11 cellular contexts compared by ENCODE assay signal in genomic region chr13:44433863-44434262, GRCh38.
DNase-seq lines count a peak whose midpoint lies in the region; ATAC-seq, FAIRE-seq and TF ChIP-seq lines count a peak whose summit lies in the region.
"Had no signal": no experiment of that assay in that cellular context is flagged by ENCODE, and none has a peak within 500 bp of the region (broad histone marks: within the 10 kb centered on the region; RNA-seq: fewer than 3 reads in every experiment).

No MANE protein-coding gene starts in this region.

- intact Hi-C loops in Calu3 (cut with micrococcal nuclease; ENCODE audit: unreplicated experiment): no loop called here

- H3K27ac Mint-ChIP-seq in Calu3 (ENCODE audit: unreplicated experiment) (no peak overlapping the region), astrocyte (ENCODE audit: unreplicated experiment) (peak overlapping the region; percentile 64)

- H3K4me1 Mint-ChIP-seq in Calu3 (ENCODE audit: low read depth, unreplicated experiment) (peaks cover 29% of the 10 kb centered on the region), astrocyte (ENCODE audit: low read depth, unreplicated experiment) (peaks cover 26% of the 10 kb centered on the region)

- ATAC-seq in HG03097 (IDR thresholded peaks at IDR 0.05; ENCODE audit: low FRiP score, unreplicated experiment): no peak
- ATAC-seq: pancreas had no signal

- H3K36me3 Mint-ChIP-seq in Calu3 (ENCODE audit: insufficient read depth, unreplicated experiment): peaks cover 50% of the 10 kb centered on the region
- H3K36me3 Mint-ChIP-seq in astrocyte (ENCODE audit: low read depth, unreplicated experiment): peaks cover 9% of the 10 kb centered on the region

- H3K4me2 ChIP-seq in astrocyte (ENCODE audit: low read length) (peak overlapping the region; percentile 82), hepatocyte (peak overlapping the region; percentile 75)

- H3K9me3 Mint-ChIP-seq in Calu3 (ENCODE audit: low read depth, unreplicated experiment) (no peaks in the 10 kb centered on the region), astrocyte (ENCODE audit: unreplicated experiment) (no peaks in the 10 kb centered on the region)

- no peak for TF ChIP-seq CTCF in Calu3 (IDR thresholded peaks at IDR 0.05; ENCODE audit: unreplicated experiment)
- TF ChIP-seq CTCF in astrocyte (IDR thresholded peaks at IDR 0.05; ENCODE audit: insufficient read depth, low read depth, low read length): no peak
- TF ChIP-seq CTCF in hepatocyte (IDR thresholded peaks at IDR 0.05; ENCODE audit: poor library complexity): no peak

- H3K27ac ChIP-seq in astrocyte (ENCODE audit: low read depth, low read length) (peak overlapping the region; percentile 11), hepatocyte (peak overlapping the region; percentile 80), rectal smooth muscle tissue (ENCODE audit: low read depth, low read length) (peak overlapping the region; percentile 81)
- H3K27ac ChIP-seq: SJCRH30 had no signal

- no peak overlapping the region for H2AFZ ChIP-seq in astrocyte (ENCODE audit: low read depth, low read length)
- no peak overlapping the region for H2AFZ ChIP-seq in hepatocyte

- CTCF ChIA-PET in Calu3 (lab: Charles Lee): no interaction called here

- FAIRE-seq in astrocyte (lab: Jason Lieb, UNC): peak; percentile 23
- FAIRE-seq: pancreas had no signal

- no peaks in the 10 kb centered on the region for H3K9me3 ChIP-seq in astrocyte (ENCODE audit: insufficient read depth, low read depth, low read length)
- no peaks in the 10 kb centered on the region for H3K9me3 ChIP-seq in hepatocyte (ENCODE audit: low read depth)
- H3K9me3 ChIP-seq: pancreas, SJCRH30 had no signal

- H4K20me1 ChIP-seq in astrocyte (ENCODE audit: insufficient read depth, low read length) (peaks cover 44% of the 10 kb centered on the region), hepatocyte (ENCODE audit: insufficient read depth, poor library complexity, severe bottlenecking) (peaks cover 17% of the 10 kb centered on the region)

- DNase-seq in Calu3: no peak
- DNase-seq in astrocyte (ENCODE audit: low read depth): no peak
- no peak for DNase-seq in hepatocyte (ENCODE audit: low spot score)
- DNase-seq in hippocampal formation (lab: John Stamatoyannopoulos, UW): no peak
- no peak for DNase-seq in amygdala (lab: John Stamatoyannopoulos, UW)
- no peak for DNase-seq in ureter (ENCODE audit: low spot score)
- DNase-seq: NCI-H1417, SJCRH30 had no signal

- H3K36me3 ChIP-seq in astrocyte (ENCODE audit: insufficient read depth, low read length): peaks cover 16% of the 10 kb centered on the region
- no peaks in the 10 kb centered on the region for H3K36me3 ChIP-seq in hepatocyte (replicated peaks; ENCODE audit: insufficient read depth, low read depth)
- H3K36me3 ChIP-seq in rectal smooth muscle tissue (ENCODE audit: control insufficient read depth, insufficient read depth, low read length): peaks cover 7% of the 10 kb centered on the region

- peak overlapping the region; percentile 71 for H3K4me3 Mint-ChIP-seq in Calu3 (ENCODE audit: low read depth, unreplicated experiment)
- H3K4me3 Mint-ChIP-seq in astrocyte (ENCODE audit: unreplicated experiment): peak overlapping the region; percentile 95

- no peaks in the 10 kb centered on the region for H3K27me3 Mint-ChIP-seq in Calu3 (ENCODE audit: unreplicated experiment)
- H3K27me3 Mint-ChIP-seq in astrocyte (ENCODE audit: low read depth, unreplicated experiment): no peaks in the 10 kb centered on the region

- H3K4me1 ChIP-seq in astrocyte (ENCODE audit: insufficient read depth, low read length): peaks cover 22% of the 10 kb centered on the region
- H3K4me1 ChIP-seq in hepatocyte (ENCODE audit: insufficient read depth): peaks cover 31% of the 10 kb centered on the region
- peaks cover 10% of the 10 kb centered on the region for H3K4me1 ChIP-seq in rectal smooth muscle tissue (ENCODE audit: control insufficient read depth, insufficient read depth, low read length)
- H3K4me1 ChIP-seq: SJCRH30 had no signal

- H3K79me2 ChIP-seq in astrocyte (ENCODE audit: insufficient read depth, low read length) (peaks cover 36% of the 10 kb centered on the region), hepatocyte (peaks cover 34% of the 10 kb centered on the region)

- H3K9ac ChIP-seq in astrocyte (ENCODE audit: low read length): peak overlapping the region; percentile 99
- no peak overlapping the region for H3K9ac ChIP-seq in rectal smooth muscle tissue (ENCODE audit: low read length)

- WGBS in hepatocyte (ENCODE audit: low lambda C conversion rate, missing lambda C conversion rate): 77% methylated on average over 2 of the region's 2 CpGs

- BruUV-seq in Calu3 (replicated peaks; lab: Mats Ljungman, UMichigan): no TSS peak

- no peaks in the 10 kb centered on the region for H3K27me3 ChIP-seq in astrocyte (ENCODE audit: insufficient read depth, low read length)
- H3K27me3 ChIP-seq in hepatocyte: no peaks in the 10 kb centered on the region
- no peaks in the 10 kb centered on the region for H3K27me3 ChIP-seq in rectal smooth muscle tissue (ENCODE audit: control insufficient read depth, insufficient read depth, low read length)
- H3K27me3 ChIP-seq: pancreas, SJCRH30 had no signal

- H3K9me2 ChIP-seq in hepatocyte (replicated peaks; ENCODE audit: insufficient read depth): no peaks in the 10 kb centered on the region

- H3K4me3 ChIP-seq in astrocyte (ENCODE audit: insufficient read depth, low read depth, low read length) (peak overlapping the region; percentile 99), hepatocyte (peak overlapping the region; percentile 50), rectal smooth muscle tissue (ENCODE audit: low read length) (peak overlapping the region; percentile 76)
- H3K4me3 ChIP-seq: SJCRH30 had no signal

Comparison
In these comparisons a context has a peak if more than half of its experiments do, and no peak if none do; other contexts are left out.
1. H3K27ac ChIP-seq: peak in every context shown above with its lines; median percentile 81 in rectal smooth muscle tissue; 80 in hepatocyte; 11 in astrocyte.